ENCODE assay signal across 9 cellular contexts in the genomic region with DNA sequence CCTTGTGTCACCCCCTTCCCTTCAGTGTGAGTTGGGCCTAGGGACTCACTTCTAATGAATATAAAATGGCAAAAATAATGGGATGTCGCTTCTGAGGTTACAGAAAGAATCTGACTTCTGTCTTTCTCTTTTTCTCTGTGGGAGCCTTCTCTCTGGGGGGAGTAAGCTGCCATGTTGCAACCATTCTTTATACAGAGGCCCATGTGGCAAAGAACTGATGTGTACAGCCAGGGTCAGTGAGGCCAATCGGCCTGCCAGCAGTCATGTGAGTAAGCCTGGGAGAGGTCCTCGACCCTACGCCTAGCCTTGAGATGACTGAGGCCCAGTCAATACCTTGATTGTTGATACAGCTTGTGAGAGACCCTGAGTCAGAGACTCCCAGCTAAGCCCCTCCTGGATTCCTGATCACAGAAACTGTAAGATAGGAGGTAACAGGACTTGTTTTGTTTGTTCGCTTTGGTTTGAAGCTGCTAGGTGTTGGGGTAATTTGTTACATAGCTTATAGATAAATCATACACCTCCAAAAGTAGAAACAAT. TPM values are rescaled to one million over a fixed set of nuclear protein-coding genes. Genes with fewer than 3 reads are reported as not detected.
A peak's percentile ranks its signal among the peaks of the same experiment; 100 is the strongest.
DNase-seq lines count a peak whose midpoint lies in the region; ATAC-seq and TF ChIP-seq lines count a peak whose summit lies in the region.
"Had no signal": no experiment of that assay in that cellular context is flagged by ENCODE, and none has a peak within 500 bp of the region (broad histone marks: within the 10 kb centered on the region; RNA-seq: fewer than 3 reads in every experiment).

No MANE protein-coding gene starts in this region.

- peaks cover 0 to 5% (median 0%) of the 10 kb centered on the region in 5 experiments for H3K9me3 Mint-ChIP-seq in brain
- no peaks in the 10 kb centered on the region for H3K9me3 Mint-ChIP-seq in memory B cell

- H3K36me3 ChIP-seq in ACC112 (ENCODE audit: insufficient read depth, low read length) (no peaks in the 10 kb centered on the region), HUES6 (ENCODE audit: control insufficient read depth, insufficient read depth, low read length) (no peaks in the 10 kb centered on the region)

- H3K27ac Mint-ChIP-seq in brain (peak overlapping the region; percentile 97 to 99 (median 99)), memory B cell (peak overlapping the region; percentile 74)

- peaks cover 37% of the 10 kb centered on the region for H3K36me3 Mint-ChIP-seq in brain
- no peaks in the 10 kb centered on the region for H3K36me3 Mint-ChIP-seq in memory B cell

- H2AFZ ChIP-seq in ACC112 (ENCODE audit: low read length, unreplicated experiment): peak overlapping the region; percentile 43

- H3K4me1 Mint-ChIP-seq in brain (peaks cover 76% of the 10 kb centered on the region), memory B cell (peaks cover 11% of the 10 kb centered on the region)

- H3K27me3 ChIP-seq in ACC112 (ENCODE audit: insufficient read depth, low read length) (no peaks in the 10 kb centered on the region), HUES6 (ENCODE audit: control insufficient read depth, insufficient read depth, low read length) (no peaks in the 10 kb centered on the region)

- ATAC-seq in memory B cell (ENCODE audit: low read depth) (no peak), GM19035 (IDR thresholded peaks at IDR 0.05; ENCODE audit: unreplicated experiment) (no peak), HG03108 (IDR thresholded peaks at IDR 0.05; ENCODE audit: unreplicated experiment) (no peak)

- H3K4me3 Mint-ChIP-seq in brain (peak overlapping the region; percentile 97 to 100 (median 99)), memory B cell (peak overlapping the region; percentile 34)

- H3K27me3 Mint-ChIP-seq in brain (peaks cover 10% of the 10 kb centered on the region), memory B cell (no peaks in the 10 kb centered on the region)

- H3K9ac ChIP-seq in HUES6 (ENCODE audit: low read length): no peak overlapping the region

- H3K27ac ChIP-seq in ACC112 (ENCODE audit: low read depth, low read length) (peak overlapping the region; percentile 74), HUES6 (ENCODE audit: low read depth, low read length) (no peak overlapping the region)

- peaks cover 49% of the 10 kb centered on the region for H3K79me2 ChIP-seq in ACC112 (ENCODE audit: control insufficient read depth, insufficient read depth, low read length, unreplicated experiment)

- no peak for DNase-seq in memory B cell (ENCODE audit: low spot score in 2 of 2)
- DNase-seq in SHP77 (lab: John Stamatoyannopoulos, UW): no peak
- DNase-seq in NCI-H2081 (lab: John Stamatoyannopoulos, UW): no peak

- peak overlapping the region; percentile 89 for H3K4me3 ChIP-seq in ACC112 (ENCODE audit: low read depth, low read length)
- peak overlapping the region; percentile 76 for H3K4me3 ChIP-seq in HUES6 (ENCODE audit: low read depth, low read length)

- H3K4me1 ChIP-seq in ACC112 (ENCODE audit: control insufficient read depth, insufficient read depth, low read length, unreplicated experiment): peaks cover 23% of the 10 kb centered on the region
- H3K4me1 ChIP-seq in HUES6 (ENCODE audit: control insufficient read depth, insufficient read depth, low read length): peaks cover 22% of the 10 kb centered on the region

- no peaks in the 10 kb centered on the region for H3K9me3 ChIP-seq in HUES6 (ENCODE audit: control insufficient read depth, insufficient read depth, low read depth, low read length)

- no peak for TF ChIP-seq CTCF in brain (conservative IDR thresholded peaks at IDR 0.05)

RNA-seq across cellular contexts. Expression of a gene that starts 1.7 kb away (rescaled TPM):
- 79.9 TPM for polyA plus RNA-seq in brain (ENCODE audit: insufficient read depth, low read depth, low replicate concordance)

RNA-seq across cellular contexts. Expression of a gene that starts 34.7 kb away (rescaled TPM):
- polyA plus RNA-seq in brain (ENCODE audit: insufficient read depth, low read depth, low replicate concordance): not detected
- polyA plus RNA-seq: thymus had no signal

RNA-seq across cellular contexts. Expression of a gene that starts 54.3 kb away (rescaled TPM):
- polyA plus RNA-seq in brain (ENCODE audit: insufficient read depth, low read depth, low replicate concordance): not detected
- polyA plus RNA-seq: thymus had no signal
